ENCODE assay signal across 9 cellular contexts in genomic region chr5:93915142-93915553, GRCh38.
DNase-seq lines count a peak whose midpoint lies in the region; ATAC-seq, FAIRE-seq and TF ChIP-seq lines count a peak whose summit lies in the region.
"Had no signal": no experiment of that assay in that cellular context is flagged by ENCODE, and none has a peak within 500 bp of the region (broad histone marks: within the 10 kb centered on the region; RNA-seq: fewer than 3 reads in every experiment).

No MANE protein-coding gene starts in this region.

- no peaks in the 10 kb centered on the region for H3K27me3 ChIP-seq in CD4-positive, alpha-beta T cell (ENCODE audit: control insufficient read depth, insufficient read depth, low read length)
- no peaks in the 10 kb centered on the region for H3K27me3 ChIP-seq in keratinocyte (ENCODE audit: control insufficient read depth, extremely low read depth, insufficient read depth, low read length)
- H3K27me3 ChIP-seq in vagina: no peaks in the 10 kb centered on the region

- TF ChIP-seq CTCF in CD4-positive, alpha-beta T cell (IDR thresholded peaks at IDR 0.05): peak; percentile 70
- TF ChIP-seq CTCF in LNCaP clone FGC (IDR thresholded peaks at IDR 0.05; ENCODE audit: control insufficient read depth, extremely low read depth, insufficient read depth) (peak; percentile 53), WTC11 (IDR thresholded peaks at IDR 0.05) (0 out of 2 replicates have a peak, but pooled peaks have one; percentile 37), keratinocyte (optimal IDR thresholded peaks at IDR 0.05 in 1 of 3, IDR thresholded peaks at IDR 0.05 in 1 of 3, conservative IDR thresholded peaks at IDR 0.05 in 1 of 3; ENCODE audit: extremely low read depth in 1 of 3, insufficient read depth in 2 of 3, low read length in 3 of 3) (peak in 2 of 3 experiments; percentile 31 to 45), vagina (IDR thresholded peaks at IDR 0.05) (peak in 2 of 3 experiments; percentile 9 to 29)

- peak; percentile 73 for FAIRE-seq in keratinocyte (lab: Jason Lieb, UNC)

- dilution Hi-C loops in keratinocyte (cut with MboI; ENCODE audit: extremely low pct_ligation_motif_present, low sequenced_read_pairs): no loop called here

- H3K27ac Mint-ChIP-seq in CD4-positive, alpha-beta T cell: no peak overlapping the region
- no peak overlapping the region for H3K27ac Mint-ChIP-seq in WTC11
- H3K27ac Mint-ChIP-seq: T-cell had no signal

- H3K4me1 Mint-ChIP-seq in CD4-positive, alpha-beta T cell (ENCODE audit: low read depth): no peaks in the 10 kb centered on the region
- no peaks in the 10 kb centered on the region for H3K4me1 Mint-ChIP-seq in WTC11
- H3K4me1 Mint-ChIP-seq: T-cell had no signal

- H2AFZ ChIP-seq in keratinocyte (ENCODE audit: control insufficient read depth, low read length): no peak overlapping the region

- H3K79me2 ChIP-seq in keratinocyte (ENCODE audit: control insufficient read depth, insufficient read depth, low read length): no peaks in the 10 kb centered on the region

- no peak for TF ChIP-seq POLR2A in vagina (IDR thresholded peaks at IDR 0.05)
- TF ChIP-seq POLR2A in GM18505 (IDR thresholded peaks at IDR 0.05; ENCODE audit: borderline replicate concordance, extremely low read depth, insufficient read depth, insufficient read length): no peak

- H3K9ac ChIP-seq in keratinocyte (ENCODE audit: control insufficient read depth, extremely low read depth, insufficient read depth, low read length): no peak overlapping the region

- no peaks in the 10 kb centered on the region for H3K27me3 Mint-ChIP-seq in CD4-positive, alpha-beta T cell
- H3K27me3 Mint-ChIP-seq in WTC11 (ENCODE audit: low read depth): no peaks in the 10 kb centered on the region
- H3K27me3 Mint-ChIP-seq: T-cell had no signal

- CTCF ChIA-PET in CD4-positive, alpha-beta T cell (lab: Charles Lee): no interaction called here
- CTCF ChIA-PET in WTC11 (lab: Charles Lee): interaction anchor here (1.7 kb wide), 1 partner anchor 935 kb away, joined by 5 read pairs; no protein-coding TSS in a partner anchor

- no peaks in the 10 kb centered on the region for H3K36me3 Mint-ChIP-seq in CD4-positive, alpha-beta T cell (ENCODE audit: low read depth)
- H3K36me3 Mint-ChIP-seq in WTC11: no peaks in the 10 kb centered on the region

- H3K36me3 ChIP-seq in keratinocyte (ENCODE audit: control insufficient read depth in 2 of 2, extremely low read depth in 1 of 2, insufficient read depth in 2 of 2, low read length in 2 of 2): no peaks in the 10 kb centered on the region
- no peaks in the 10 kb centered on the region for H3K36me3 ChIP-seq in vagina

- no peak for ATAC-seq in CD4-positive, alpha-beta T cell (ENCODE audit: poor library complexity)
- peak; percentile 78 for ATAC-seq in GM18867 (IDR thresholded peaks at IDR 0.05; ENCODE audit: unreplicated experiment)
- peak; percentile 60; the same call in 1 of the 2 replicates for ATAC-seq in WTC11
- ATAC-seq in GM18505 (IDR thresholded peaks at IDR 0.05; ENCODE audit: unreplicated experiment): no peak
- no peak for ATAC-seq in GM18520 (IDR thresholded peaks at IDR 0.05; ENCODE audit: unreplicated experiment)

- H3K9me1 ChIP-seq in keratinocyte (ENCODE audit: control insufficient read depth, extremely low read depth, insufficient read depth, low read length): no peaks in the 10 kb centered on the region

- DNase-seq in CD4-positive, alpha-beta T cell: no peak
- DNase-seq in LNCaP clone FGC (ENCODE audit: low read depth) (peak; percentile 42), WTC11 (ENCODE audit: low spot score) (no peak), keratinocyte (ENCODE audit: low read depth, low spot score) (peak; percentile 5), vagina (ENCODE audit: extremely low spot score in 2 of 2) (no peak)
- DNase-seq: T-cell had no signal

- H3K4me3 Mint-ChIP-seq in CD4-positive, alpha-beta T cell: no peak overlapping the region
- H3K4me3 Mint-ChIP-seq in WTC11: no peak overlapping the region
- H3K4me3 Mint-ChIP-seq: T-cell had no signal

- H3K4me3 ChIP-seq in LNCaP clone FGC (ENCODE audit: low read depth, low read length): no peak overlapping the region
- H3K4me3 ChIP-seq in keratinocyte (ENCODE audit: control insufficient read depth in 2 of 3, extremely low read depth in 1 of 3, insufficient read depth in 2 of 3, low read depth in 1 of 3, low read length in 3 of 3): no peak overlapping the region
- no peak overlapping the region for H3K4me3 ChIP-seq in vagina

- no peak overlapping the region for H3K27ac ChIP-seq in CD4-positive, alpha-beta T cell (ENCODE audit: low read depth, low read length)
- no peak overlapping the region for H3K27ac ChIP-seq in keratinocyte (ENCODE audit: control insufficient read depth, insufficient read depth, low read length)
- H3K27ac ChIP-seq in vagina: no peak overlapping the region

- H3K9me3 ChIP-seq in CD4-positive, alpha-beta T cell (ENCODE audit: control insufficient read depth, low read length): no peaks in the 10 kb centered on the region
- H3K9me3 ChIP-seq in keratinocyte (ENCODE audit: control insufficient read depth, low read depth, low read length): no peaks in the 10 kb centered on the region
- H3K9me3 ChIP-seq in vagina: no peaks in the 10 kb centered on the region

- no peaks in the 10 kb centered on the region for H3K9me3 Mint-ChIP-seq in CD4-positive, alpha-beta T cell
- no peaks in the 10 kb centered on the region for H3K9me3 Mint-ChIP-seq in WTC11
- H3K9me3 Mint-ChIP-seq: T-cell had no signal

- POLR2A ChIA-PET in CD4-positive, alpha-beta T cell (lab: Charles Lee): no interaction called here
- POLR2A ChIA-PET in WTC11 (lab: Charles Lee): no interaction called here

- intact Hi-C loops in CD4-positive, alpha-beta T cell (cut with DNase I, micrococcal nuclease): loop anchor here (2.0 kb wide), 1 partner anchor 334 kb away; the partner anchor contains the start of gene NR2F1-AS1 (in 2 of the 2)
- intact Hi-C loops in vagina (cut with DNase I): no loop called here

- H3K4me2 ChIP-seq in keratinocyte (ENCODE audit: control insufficient read depth, extremely low read depth, insufficient read depth, low read depth, low read length): no peak overlapping the region

- no peaks in the 10 kb centered on the region for H4K20me1 ChIP-seq in keratinocyte (ENCODE audit: control insufficient read depth, extremely low read depth, insufficient read depth, low read length)

- no peaks in the 10 kb centered on the region for H3K4me1 ChIP-seq in keratinocyte (ENCODE audit: control insufficient read depth, extremely low read depth, insufficient read depth, low read length)
- H3K4me1 ChIP-seq in vagina: no peaks in the 10 kb centered on the region

TF ChIP-seq in WTC11, 78 proteins besides CTCF, POLR2A, EP300 and RAD21 (continues in another document):
- TF ChIP-seq OVOL2 (CRISPR knock-in tag; IDR thresholded peaks at IDR 0.05; ENCODE audit: borderline replicate concordance): no peak
- TF ChIP-seq ERG (CRISPR knock-in tag; IDR thresholded peaks at IDR 0.05): no peak
- no peak for TF ChIP-seq E2F1 (CRISPR knock-in tag; IDR thresholded peaks at IDR 0.05)
- no peak for TF ChIP-seq MLX (CRISPR knock-in tag; IDR thresholded peaks at IDR 0.05)
- no peak for TF ChIP-seq ZBTB43 (CRISPR knock-in tag; IDR thresholded peaks at IDR 0.05)
- no peak for TF ChIP-seq MYBL2 (CRISPR knock-in tag; IDR thresholded peaks at IDR 0.05)

Comparison
In these comparisons a context has a peak if more than half of its experiments do, and no peak if none do; other contexts are left out.
1. ATAC-seq: peak in GM18867 (single experiment) and WTC11 (single experiment); none in CD4-positive, alpha-beta T cell (single experiment), GM18505 (single experiment) and GM18520 (single experiment).
2. DNase-seq: peak in LNCaP clone FGC (single experiment) and keratinocyte (single experiment); none in CD4-positive, alpha-beta T cell (0 of 10), WTC11 (single experiment) and vagina (0 of 2).
3. CTCF ChIP-seq: peak in every context shown above with its lines; median percentile 70 in CD4-positive, alpha-beta T cell; 53 in LNCaP clone FGC; 38 in keratinocyte; 37 in WTC11; 19 in vagina.